Comparison of ENCODE assay signal across 1 cellular context in genomic region chr6:27281105-27281539, GRCh38.
TF ChIP-seq lines count a peak whose summit lies in the region.

No MANE protein-coding gene starts in this region.

TF ChIP-seq in HepG2, 621 proteins besides CTCF, POLR2A, EP300 and RAD21:
- TF ChIP-seq ZNF704 (CRISPR knock-in tag; IDR thresholded peaks at IDR 0.05; ENCODE audit: borderline replicate concordance) (no peak), CERS6 (CRISPR knock-in tag; IDR thresholded peaks at IDR 0.05) (no peak), NFATC3 (CRISPR knock-in tag; IDR thresholded peaks at IDR 0.05) (no peak), KDM5A (IDR thresholded peaks at IDR 0.05; ENCODE audit: borderline replicate concordance, low read length) (no peak), LBX2 (CRISPR knock-in tag; IDR thresholded peaks at IDR 0.05; ENCODE audit: borderline replicate concordance) (no peak), ZNF121 (CRISPR knock-in tag; IDR thresholded peaks at IDR 0.05) (no peak), ZBTB44 (CRISPR knock-in tag; IDR thresholded peaks at IDR 0.05) (no peak), ZKSCAN1 (IDR thresholded peaks at IDR 0.05; ENCODE audit: low read length) (no peak), ZNF510 (CRISPR knock-in tag; IDR thresholded peaks at IDR 0.05; ENCODE audit: low read depth) (no peak), PBX3 (CRISPR knock-in tag; IDR thresholded peaks at IDR 0.05; ENCODE audit: borderline replicate concordance) (no peak), ELF4 (CRISPR knock-in tag; IDR thresholded peaks at IDR 0.05; ENCODE audit: borderline replicate concordance) (no peak), HOXA9 (CRISPR knock-in tag; IDR thresholded peaks at IDR 0.05; ENCODE audit: borderline replicate concordance) (no peak), CHD4 (IDR thresholded peaks at IDR 0.05; ENCODE audit: borderline replicate concordance, low read length) (no peak)
